1 cellular context compared by ENCODE assay signal in the genomic region with DNA sequence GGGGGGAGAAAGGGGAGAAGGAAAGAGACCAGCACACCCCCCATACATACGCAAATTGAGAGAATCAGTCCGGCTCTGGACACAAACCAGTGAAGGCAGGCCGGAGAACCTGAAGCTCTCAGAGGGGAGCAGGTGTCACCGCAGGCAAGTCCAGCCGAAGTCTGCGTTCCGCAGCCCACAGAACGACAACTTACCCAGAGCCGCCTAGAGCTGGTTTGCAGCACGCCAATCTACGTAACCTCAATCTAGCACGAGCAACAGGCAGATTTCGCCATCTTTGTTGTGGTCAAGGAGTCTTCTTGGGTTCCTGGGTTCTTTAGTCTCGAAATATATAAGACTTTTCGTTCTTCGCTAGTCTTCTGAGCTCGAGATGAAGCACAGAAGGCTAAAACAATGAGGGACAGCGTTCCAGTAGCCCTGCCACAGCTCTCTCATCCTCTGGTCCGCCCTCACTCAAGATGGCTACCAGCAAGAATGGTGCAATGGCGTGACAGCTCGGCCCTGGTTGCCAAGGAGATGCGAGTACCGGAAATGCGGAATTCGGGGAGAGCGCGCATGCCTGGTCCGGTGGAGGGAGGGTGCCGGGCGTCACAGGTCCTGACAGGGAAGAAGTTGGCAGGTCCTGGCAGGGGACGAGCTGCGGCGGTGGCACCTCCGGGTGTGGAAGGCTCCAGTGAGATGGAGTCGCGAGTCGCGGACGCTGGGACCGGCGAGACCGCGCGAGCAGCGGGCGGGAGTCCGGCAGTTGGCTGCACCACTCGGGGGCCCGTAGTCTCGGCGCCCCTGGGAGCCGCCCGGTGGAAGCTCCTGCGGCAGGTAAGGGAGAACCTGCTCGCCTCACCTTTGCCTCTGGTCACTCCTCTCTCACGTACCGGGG.
TF ChIP-seq lines count a peak whose summit lies in the region.

TSS of gene CAMKMT (plus strand) at position 618 of the 877 bp plus-strand sequence.
TSS of gene PREPL (minus strand) at position 165 of the 877 bp plus-strand sequence. CDS start 15,152 bp downstream, outside the sequence.

TF ChIP-seq in GM12878, 131 proteins besides CTCF, POLR2A, EP300 and RAD21 (continued from another document and continues in another):
- TF ChIP-seq ZBTB40 (IDR thresholded peaks at IDR 0.05; ENCODE audit: borderline replicate concordance) = peak; percentile 79
- TF ChIP-seq TCF3 (IDR thresholded peaks at IDR 0.05; ENCODE audit: borderline replicate concordance, insufficient read depth, low read depth, low read length) = peak; percentile 83; the same call in 1 of the 2 replicates
- no peak for TF ChIP-seq CHD1 (IDR thresholded peaks at IDR 0.05; ENCODE audit: low read depth, low read length)
- TF ChIP-seq CREB1 (IDR thresholded peaks at IDR 0.05; ENCODE audit: low read depth) = peak; percentile 94
- TF ChIP-seq ZNF217 (IDR thresholded peaks at IDR 0.05) = 0 out of 2 replicates have a peak, but pooled peaks have one; percentile 37
- TF ChIP-seq ATF7 (IDR thresholded peaks at IDR 0.05; ENCODE audit: low read depth) = peak; percentile 93
- TF ChIP-seq, protein P1, sequence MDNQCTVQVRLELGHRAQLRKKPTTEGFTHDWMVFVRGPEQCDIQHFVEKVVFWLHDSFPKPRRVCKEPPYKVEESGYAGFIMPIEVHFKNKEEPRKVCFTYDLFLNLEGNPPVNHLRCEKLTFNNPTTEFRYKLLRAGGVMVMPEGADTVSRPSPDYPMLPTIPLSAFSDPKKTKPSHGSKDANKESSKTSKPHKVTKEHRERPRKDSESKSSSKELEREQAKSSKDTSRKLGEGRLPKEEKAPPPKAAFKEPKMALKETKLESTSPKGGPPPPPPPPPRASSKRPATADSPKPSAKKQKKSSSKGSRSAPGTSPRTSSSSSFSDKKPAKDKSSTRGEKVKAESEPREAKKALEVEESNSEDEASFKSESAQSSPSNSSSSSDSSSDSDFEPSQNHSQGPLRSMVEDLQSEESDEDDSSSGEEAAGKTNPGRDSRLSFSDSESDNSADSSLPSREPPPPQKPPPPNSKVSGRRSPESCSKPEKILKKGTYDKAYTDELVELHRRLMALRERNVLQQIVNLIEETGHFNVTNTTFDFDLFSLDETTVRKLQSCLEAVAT (IDR thresholded peaks at IDR 0.05) = peak; percentile 95
- TF ChIP-seq ZNF274 (IDR thresholded peaks at IDR 0.05; ENCODE audit: insufficient read depth, insufficient read length) = no peak
- peak; percentile 40; the same call in 1 of the 2 replicates for TF ChIP-seq NRF1 (conservative IDR thresholded peaks at IDR 0.05; ENCODE audit: low read depth, low read length)
- TF ChIP-seq KDM1A (IDR thresholded peaks at IDR 0.05; ENCODE audit: borderline replicate concordance) = no peak
- TF ChIP-seq, protein P2, sequence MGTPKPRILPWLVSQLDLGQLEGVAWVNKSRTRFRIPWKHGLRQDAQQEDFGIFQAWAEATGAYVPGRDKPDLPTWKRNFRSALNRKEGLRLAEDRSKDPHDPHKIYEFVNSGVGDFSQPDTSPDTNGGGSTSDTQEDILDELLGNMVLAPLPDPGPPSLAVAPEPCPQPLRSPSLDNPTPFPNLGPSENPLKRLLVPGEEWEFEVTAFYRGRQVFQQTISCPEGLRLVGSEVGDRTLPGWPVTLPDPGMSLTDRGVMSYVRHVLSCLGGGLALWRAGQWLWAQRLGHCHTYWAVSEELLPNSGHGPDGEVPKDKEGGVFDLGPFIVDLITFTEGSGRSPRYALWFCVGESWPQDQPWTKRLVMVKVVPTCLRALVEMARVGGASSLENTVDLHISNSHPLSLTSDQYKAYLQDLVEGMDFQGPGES (IDR thresholded peaks at IDR 0.05) = no peak
- peak; percentile 93 for TF ChIP-seq NR2C1 (IDR thresholded peaks at IDR 0.05)
- TF ChIP-seq CBX3 (IDR thresholded peaks at IDR 0.05; ENCODE audit: borderline replicate concordance, low read depth) = no peak
- TF ChIP-seq TCF7 (IDR thresholded peaks at IDR 0.05; ENCODE audit: borderline replicate concordance) = no peak
- peak; percentile 93; the same call in 1 of the 2 replicates for TF ChIP-seq ZNF207 (IDR thresholded peaks at IDR 0.05; ENCODE audit: borderline replicate concordance)
- TF ChIP-seq ZZZ3 (IDR thresholded peaks at IDR 0.05; ENCODE audit: control insufficient read depth, insufficient read length, low read depth) = no peak
- peak; percentile 97 for TF ChIP-seq E4F1 (IDR thresholded peaks at IDR 0.05; ENCODE audit: borderline replicate concordance, partially characterized antibody)
- TF ChIP-seq RELA (IDR thresholded peaks at IDR 0.05; ENCODE audit: borderline replicate concordance, partially characterized antibody) = peak; percentile 22
- no peak for TF ChIP-seq MTA3 (IDR thresholded peaks at IDR 0.05; ENCODE audit: borderline replicate concordance, low read length)
- TF ChIP-seq HDAC2 (IDR thresholded peaks at IDR 0.05) = no peak
- peak; percentile 79 for TF ChIP-seq IKZF1 (conservative IDR thresholded peaks at IDR 0.05)
- TF ChIP-seq, protein P3, sequence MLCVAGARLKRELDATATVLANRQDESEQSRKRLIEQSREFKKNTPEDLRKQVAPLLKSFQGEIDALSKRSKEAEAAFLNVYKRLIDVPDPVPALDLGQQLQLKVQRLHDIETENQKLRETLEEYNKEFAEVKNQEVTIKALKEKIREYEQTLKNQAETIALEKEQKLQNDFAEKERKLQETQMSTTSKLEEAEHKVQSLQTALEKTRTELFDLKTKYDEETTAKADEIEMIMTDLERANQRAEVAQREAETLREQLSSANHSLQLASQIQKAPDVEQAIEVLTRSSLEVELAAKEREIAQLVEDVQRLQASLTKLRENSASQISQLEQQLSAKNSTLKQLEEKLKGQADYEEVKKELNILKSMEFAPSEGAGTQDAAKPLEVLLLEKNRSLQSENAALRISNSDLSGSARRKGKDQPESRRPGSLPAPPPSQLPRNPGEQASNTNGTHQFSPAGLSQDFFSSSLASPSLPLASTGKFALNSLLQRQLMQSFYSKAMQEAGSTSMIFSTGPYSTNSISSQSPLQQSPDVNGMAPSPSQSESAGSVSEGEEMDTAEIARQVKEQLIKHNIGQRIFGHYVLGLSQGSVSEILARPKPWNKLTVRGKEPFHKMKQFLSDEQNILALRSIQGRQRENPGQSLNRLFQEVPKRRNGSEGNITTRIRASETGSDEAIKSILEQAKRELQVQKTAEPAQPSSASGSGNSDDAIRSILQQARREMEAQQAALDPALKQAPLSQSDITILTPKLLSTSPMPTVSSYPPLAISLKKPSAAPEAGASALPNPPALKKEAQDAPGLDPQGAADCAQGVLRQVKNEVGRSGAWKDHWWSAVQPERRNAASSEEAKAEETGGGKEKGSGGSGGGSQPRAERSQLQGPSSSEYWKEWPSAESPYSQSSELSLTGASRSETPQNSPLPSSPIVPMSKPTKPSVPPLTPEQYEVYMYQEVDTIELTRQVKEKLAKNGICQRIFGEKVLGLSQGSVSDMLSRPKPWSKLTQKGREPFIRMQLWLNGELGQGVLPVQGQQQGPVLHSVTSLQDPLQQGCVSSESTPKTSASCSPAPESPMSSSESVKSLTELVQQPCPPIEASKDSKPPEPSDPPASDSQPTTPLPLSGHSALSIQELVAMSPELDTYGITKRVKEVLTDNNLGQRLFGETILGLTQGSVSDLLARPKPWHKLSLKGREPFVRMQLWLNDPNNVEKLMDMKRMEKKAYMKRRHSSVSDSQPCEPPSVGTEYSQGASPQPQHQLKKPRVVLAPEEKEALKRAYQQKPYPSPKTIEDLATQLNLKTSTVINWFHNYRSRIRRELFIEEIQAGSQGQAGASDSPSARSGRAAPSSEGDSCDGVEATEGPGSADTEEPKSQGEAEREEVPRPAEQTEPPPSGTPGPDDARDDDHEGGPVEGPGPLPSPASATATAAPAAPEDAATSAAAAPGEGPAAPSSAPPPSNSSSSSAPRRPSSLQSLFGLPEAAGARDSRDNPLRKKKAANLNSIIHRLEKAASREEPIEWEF (IDR thresholded peaks at IDR 0.05; ENCODE audit: insufficient replicate concordance, low read depth, low read length) = peak; percentile 31
- no peak; the same call in 1 of the 2 replicates for TF ChIP-seq ASH2L (IDR thresholded peaks at IDR 0.05; ENCODE audit: borderline replicate concordance, low read depth)
- TF ChIP-seq, protein P4, sequence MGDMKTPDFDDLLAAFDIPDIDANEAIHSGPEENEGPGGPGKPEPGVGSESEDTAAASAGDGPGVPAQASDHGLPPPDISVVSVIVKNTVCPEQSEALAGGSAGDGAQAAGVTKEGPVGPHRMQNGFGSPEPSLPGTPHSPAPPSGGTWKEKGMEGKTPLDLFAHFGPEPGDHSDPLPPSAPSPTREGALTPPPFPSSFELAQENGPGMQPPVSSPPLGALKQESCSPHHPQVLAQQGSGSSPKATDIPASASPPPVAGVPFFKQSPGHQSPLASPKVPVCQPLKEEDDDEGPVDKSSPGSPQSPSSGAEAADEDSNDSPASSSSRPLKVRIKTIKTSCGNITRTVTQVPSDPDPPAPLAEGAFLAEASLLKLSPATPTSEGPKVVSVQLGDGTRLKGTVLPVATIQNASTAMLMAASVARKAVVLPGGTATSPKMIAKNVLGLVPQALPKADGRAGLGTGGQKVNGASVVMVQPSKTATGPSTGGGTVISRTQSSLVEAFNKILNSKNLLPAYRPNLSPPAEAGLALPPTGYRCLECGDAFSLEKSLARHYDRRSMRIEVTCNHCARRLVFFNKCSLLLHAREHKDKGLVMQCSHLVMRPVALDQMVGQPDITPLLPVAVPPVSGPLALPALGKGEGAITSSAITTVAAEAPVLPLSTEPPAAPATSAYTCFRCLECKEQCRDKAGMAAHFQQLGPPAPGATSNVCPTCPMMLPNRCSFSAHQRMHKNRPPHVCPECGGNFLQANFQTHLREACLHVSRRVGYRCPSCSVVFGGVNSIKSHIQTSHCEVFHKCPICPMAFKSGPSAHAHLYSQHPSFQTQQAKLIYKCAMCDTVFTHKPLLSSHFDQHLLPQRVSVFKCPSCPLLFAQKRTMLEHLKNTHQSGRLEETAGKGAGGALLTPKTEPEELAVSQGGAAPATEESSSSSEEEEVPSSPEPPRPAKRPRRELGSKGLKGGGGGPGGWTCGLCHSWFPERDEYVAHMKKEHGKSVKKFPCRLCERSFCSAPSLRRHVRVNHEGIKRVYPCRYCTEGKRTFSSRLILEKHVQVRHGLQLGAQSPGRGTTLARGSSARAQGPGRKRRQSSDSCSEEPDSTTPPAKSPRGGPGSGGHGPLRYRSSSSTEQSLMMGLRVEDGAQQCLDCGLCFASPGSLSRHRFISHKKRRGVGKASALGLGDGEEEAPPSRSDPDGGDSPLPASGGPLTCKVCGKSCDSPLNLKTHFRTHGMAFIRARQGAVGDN (IDR thresholded peaks at IDR 0.05) = peak; percentile 94
- TF ChIP-seq RELB (IDR thresholded peaks at IDR 0.05; ENCODE audit: low read depth) = peak; percentile 56; the same call in 1 of the 2 replicates
